In genomic region chr19:18991468-18991867, GRCh38 we compare ENCODE assay signal across 1 cellular context.
TF ChIP-seq lines count a peak whose summit lies in the region.

No MANE protein-coding gene starts in this region.

TF ChIP-seq in K562, 482 proteins besides CTCF, POLR2A, EP300 and RAD21:
- TF ChIP-seq POLR2G (IDR thresholded peaks at IDR 0.05; ENCODE audit: low read depth, low read length) (peak; percentile 27), ZFPM2 (CRISPR knock-in tag; IDR thresholded peaks at IDR 0.05) (no peak)
TF ChIP-seq in K562: peak in this region for 1.
